Comparison of ENCODE assay signal across 2 cellular contexts in the genomic region with DNA sequence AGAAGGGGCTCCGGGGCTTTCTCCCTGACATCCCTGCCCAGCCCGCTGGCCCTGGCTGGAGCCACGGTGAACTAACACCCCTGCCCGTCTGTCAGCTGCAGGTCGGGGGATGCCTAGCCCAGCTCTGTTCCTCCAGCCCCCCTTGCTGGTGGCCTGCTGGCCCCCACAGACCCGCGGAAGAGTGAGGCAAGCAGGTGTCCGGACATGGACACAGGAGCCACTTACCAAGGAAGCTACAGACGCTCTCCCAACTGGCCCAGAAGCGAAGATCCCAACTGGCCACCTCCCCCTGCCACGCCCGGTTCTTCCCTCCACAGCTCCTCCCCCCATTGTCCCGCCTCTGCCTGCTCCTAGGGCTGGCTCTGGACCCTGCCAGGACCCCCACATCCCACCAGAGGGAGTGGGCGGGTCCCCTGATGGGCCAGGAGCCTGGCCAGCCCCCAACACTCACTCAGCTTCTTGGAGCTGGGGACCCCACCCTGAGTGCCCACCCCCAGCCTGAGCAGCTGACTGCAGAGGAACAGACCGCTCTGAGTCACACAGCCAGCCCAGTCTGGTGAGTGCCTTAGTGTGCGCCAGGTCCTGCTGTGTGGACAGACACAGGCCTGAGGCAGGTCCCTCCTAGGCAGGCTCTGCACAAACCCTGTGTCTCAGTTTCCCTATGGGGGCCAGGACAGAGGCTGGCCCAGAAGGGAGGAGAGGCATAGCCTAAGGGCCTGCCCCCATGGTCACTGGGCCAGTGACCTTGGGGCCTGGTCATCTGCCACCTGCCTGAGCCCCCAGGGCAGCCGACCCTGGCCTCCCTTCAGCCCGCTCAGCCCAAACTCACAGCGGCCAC.
A peak's percentile ranks its signal among the peaks of the same experiment; 100 is the strongest.
TF ChIP-seq lines count a peak whose summit lies in the region.

No MANE protein-coding gene starts in this region.

TF ChIP-seq in A549, 52 proteins besides CTCF, POLR2A, EP300 and RAD21 (continues in another document):
- TF ChIP-seq EHF (CRISPR knock-in tag; IDR thresholded peaks at IDR 0.05): peak; percentile 84; the same call in 1 of the 2 replicates
- TF ChIP-seq BHLHE40 (IDR thresholded peaks at IDR 0.05; ENCODE audit: low read depth, low read length): peak; percentile 13; the same call in 1 of the 2 replicates
- no peak for TF ChIP-seq RCOR1 (IDR thresholded peaks at IDR 0.05; ENCODE audit: low read depth, low read length)
- TF ChIP-seq TFCP2L1 (CRISPR knock-in tag; IDR thresholded peaks at IDR 0.05): no peak
- peak; percentile 55 for TF ChIP-seq FOSL2 (IDR thresholded peaks at IDR 0.05)
- peak; percentile 88 for TF ChIP-seq FOSL2 (CRISPR knock-in tag; IDR thresholded peaks at IDR 0.05)
- no peak for TF ChIP-seq KDM1A (IDR thresholded peaks at IDR 0.05; ENCODE audit: low read depth)
- no peak for TF ChIP-seq ZSCAN20 (CRISPR knock-in tag; IDR thresholded peaks at IDR 0.05)
- peak; percentile 54; the same call in 1 of the 2 replicates for TF ChIP-seq JUNB (IDR thresholded peaks at IDR 0.05)
- TF ChIP-seq CEBPB (IDR thresholded peaks at IDR 0.05): no peak
- TF ChIP-seq SREBF2 (IDR thresholded peaks at IDR 0.05): no peak
- TF ChIP-seq RFX5 (IDR thresholded peaks at IDR 0.05): no peak
- 0 out of 2 replicates have a peak, but pooled peaks have one; percentile 56 for TF ChIP-seq HEYL (CRISPR knock-in tag; IDR thresholded peaks at IDR 0.05)
- TF ChIP-seq, protein P1, sequence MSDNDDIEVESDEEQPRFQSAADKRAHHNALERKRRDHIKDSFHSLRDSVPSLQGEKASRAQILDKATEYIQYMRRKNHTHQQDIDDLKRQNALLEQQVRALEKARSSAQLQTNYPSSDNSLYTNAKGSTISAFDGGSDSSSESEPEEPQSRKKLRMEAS (IDR thresholded peaks at IDR 0.05): peak; percentile 52
- peak; percentile 80; the same call in 2 of the 3 replicates for TF ChIP-seq BCL3 (IDR thresholded peaks at IDR 0.05)
- no peak for TF ChIP-seq TP53 (CRISPR knock-in tag; IDR thresholded peaks at IDR 0.05)
- peak; percentile 87 for TF ChIP-seq PBX3 (IDR thresholded peaks at IDR 0.05)
- no peak for TF ChIP-seq CBX2 (IDR thresholded peaks at IDR 0.05; ENCODE audit: borderline replicate concordance, low read depth)
- no peak for TF ChIP-seq HOXB5 (CRISPR knock-in tag; IDR thresholded peaks at IDR 0.05)
- TF ChIP-seq SMC3 (IDR thresholded peaks at IDR 0.05): no peak
- no peak for TF ChIP-seq EHMT2 (IDR thresholded peaks at IDR 0.05; ENCODE audit: low read depth)
- peak; percentile 70 to 72; a peak in 3 of 5 replicates for TF ChIP-seq JUN (IDR thresholded peaks at IDR 0.05)
- TF ChIP-seq GATA3 (IDR thresholded peaks at IDR 0.05; ENCODE audit: borderline replicate concordance): peak; percentile 14; the same call in 1 of the 2 replicates
- TF ChIP-seq ZC3H11A (IDR thresholded peaks at IDR 0.05): no peak
- TF ChIP-seq, protein P2, sequence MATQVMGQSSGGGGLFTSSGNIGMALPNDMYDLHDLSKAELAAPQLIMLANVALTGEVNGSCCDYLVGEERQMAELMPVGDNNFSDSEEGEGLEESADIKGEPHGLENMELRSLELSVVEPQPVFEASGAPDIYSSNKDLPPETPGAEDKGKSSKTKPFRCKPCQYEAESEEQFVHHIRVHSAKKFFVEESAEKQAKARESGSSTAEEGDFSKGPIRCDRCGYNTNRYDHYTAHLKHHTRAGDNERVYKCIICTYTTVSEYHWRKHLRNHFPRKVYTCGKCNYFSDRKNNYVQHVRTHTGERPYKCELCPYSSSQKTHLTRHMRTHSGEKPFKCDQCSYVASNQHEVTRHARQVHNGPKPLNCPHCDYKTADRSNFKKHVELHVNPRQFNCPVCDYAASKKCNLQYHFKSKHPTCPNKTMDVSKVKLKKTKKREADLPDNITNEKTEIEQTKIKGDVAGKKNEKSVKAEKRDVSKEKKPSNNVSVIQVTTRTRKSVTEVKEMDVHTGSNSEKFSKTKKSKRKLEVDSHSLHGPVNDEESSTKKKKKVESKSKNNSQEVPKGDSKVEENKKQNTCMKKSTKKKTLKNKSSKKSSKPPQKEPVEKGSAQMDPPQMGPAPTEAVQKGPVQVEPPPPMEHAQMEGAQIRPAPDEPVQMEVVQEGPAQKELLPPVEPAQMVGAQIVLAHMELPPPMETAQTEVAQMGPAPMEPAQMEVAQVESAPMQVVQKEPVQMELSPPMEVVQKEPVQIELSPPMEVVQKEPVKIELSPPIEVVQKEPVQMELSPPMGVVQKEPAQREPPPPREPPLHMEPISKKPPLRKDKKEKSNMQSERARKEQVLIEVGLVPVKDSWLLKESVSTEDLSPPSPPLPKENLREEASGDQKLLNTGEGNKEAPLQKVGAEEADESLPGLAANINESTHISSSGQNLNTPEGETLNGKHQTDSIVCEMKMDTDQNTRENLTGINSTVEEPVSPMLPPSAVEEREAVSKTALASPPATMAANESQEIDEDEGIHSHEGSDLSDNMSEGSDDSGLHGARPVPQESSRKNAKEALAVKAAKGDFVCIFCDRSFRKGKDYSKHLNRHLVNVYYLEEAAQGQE (IDR thresholded peaks at IDR 0.05): no peak
- 0 out of 2 replicates have a peak, but pooled peaks have one; percentile 15 for TF ChIP-seq HOXB13 (CRISPR knock-in tag; IDR thresholded peaks at IDR 0.05; ENCODE audit: low read depth)
- no peak for TF ChIP-seq ZFP36 (IDR thresholded peaks at IDR 0.05; ENCODE audit: borderline replicate concordance, partially characterized antibody)
- TF ChIP-seq RARB (CRISPR knock-in tag; IDR thresholded peaks at IDR 0.05): no peak
- TF ChIP-seq FOXS1 (CRISPR knock-in tag; IDR thresholded peaks at IDR 0.05): no peak; the same call in 1 of the 2 replicates
- TF ChIP-seq MYC (IDR thresholded peaks at IDR 0.05; ENCODE audit: borderline replicate concordance, low read length): 0 out of 2 replicates have a peak, but pooled peaks have one; percentile 42
- no peak for TF ChIP-seq KDM5A (IDR thresholded peaks at IDR 0.05)
- TF ChIP-seq RNF2 (IDR thresholded peaks at IDR 0.05; ENCODE audit: borderline replicate concordance, low read depth): no peak

TF ChIP-seq in Ishikawa, 13 proteins besides CTCF, POLR2A, EP300 and RAD21 (continued from another document):
- TF ChIP-seq NFIC (IDR thresholded peaks at IDR 0.05) (peak; percentile 24; the same call in 1 of the 2 replicates), ZBTB7A (IDR thresholded peaks at IDR 0.05; ENCODE audit: low read depth) (peak; percentile 95)
